In the genomic region with DNA sequence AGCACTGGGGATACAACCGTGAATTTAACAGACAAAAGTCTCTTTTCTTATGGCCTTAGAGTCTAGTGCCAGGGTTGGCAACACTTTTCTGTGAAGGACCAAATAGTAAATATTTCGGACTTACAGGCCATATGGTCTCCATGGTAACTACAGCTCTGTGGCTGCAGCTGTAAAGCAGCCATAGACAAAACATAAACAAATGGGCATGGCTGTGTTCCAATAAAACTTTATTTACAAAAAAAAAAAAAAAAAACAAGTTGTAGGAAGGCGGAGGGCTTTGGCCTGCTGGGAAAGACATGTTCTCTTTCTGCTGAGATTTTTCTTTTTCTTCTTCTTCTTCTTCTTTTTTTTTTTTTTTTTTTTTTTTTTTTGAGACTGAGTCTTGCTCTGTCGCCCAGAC, we compare ENCODE assay signal across 22 cellular contexts.
A peak's percentile ranks its signal among the peaks of the same experiment; 100 is the strongest.
DNase-seq lines count a peak whose midpoint lies in the region; ATAC-seq, FAIRE-seq and TF ChIP-seq lines count a peak whose summit lies in the region.
"Had no signal": no experiment of that assay in that cellular context is flagged by ENCODE, and none has a peak within 500 bp of the region (broad histone marks: within the 10 kb centered on the region; RNA-seq: fewer than 3 reads in every experiment).

No MANE protein-coding gene starts in this region.

- in situ Hi-C loops in K562 (cut with MboI): no loop called here

- FAIRE-seq in K562 (lab: Jason Lieb, UNC): no peak
- FAIRE-seq: GM12892 had no signal

- H3K36me3 Mint-ChIP-seq in CD8-positive, alpha-beta T cell: no peaks in the 10 kb centered on the region

- no peak overlapping the region for H3K27ac ChIP-seq in K562 (ENCODE audit: extremely low read depth, low read depth, low read length)
- H3K27ac ChIP-seq in CD8-positive, alpha-beta T cell (ENCODE audit: low read depth, low read length): no peak overlapping the region
- H3K27ac ChIP-seq: KMS-11 had no signal

- TF ChIP-seq RAD21 in K562 (CRISPR knock-in tag; conservative IDR thresholded peaks at IDR 0.05 in 1 of 2, IDR thresholded peaks at IDR 0.05 in 1 of 2): no peak

- no peaks in the 10 kb centered on the region; a peak in 1 of 5 replicates for H3K4me1 ChIP-seq in K562 (replicated peaks in 1 of 2; ENCODE audit: control insufficient read depth in 2 of 2, insufficient read depth in 2 of 2, low read length in 2 of 2)
- no peaks in the 10 kb centered on the region for H3K4me1 ChIP-seq in CD8-positive, alpha-beta T cell (ENCODE audit: insufficient read depth, low read length)

- no peak overlapping the region for H2AFZ ChIP-seq in K562 (ENCODE audit: low read depth, low read length)

- H3K4me3 ChIP-seq in NB4 (ENCODE audit: low read depth, low read length) (no peak overlapping the region), K562 (no peak overlapping the region)
- H3K4me3 ChIP-seq in CD8-positive, alpha-beta T cell (ENCODE audit: low read depth, low read length): no peak overlapping the region

- peaks cover 7 to 17% of the 10 kb centered on the region in 2 experiments; a peak in 3 of 5 replicates for H3K27me3 ChIP-seq in K562 (ENCODE audit: control insufficient read depth in 2 of 2, insufficient read depth in 2 of 2, low read length in 2 of 2)
- H3K27me3 ChIP-seq in CD8-positive, alpha-beta T cell (ENCODE audit: insufficient read depth, low read length): no peaks in the 10 kb centered on the region

- no peak for TF ChIP-seq POLR2A in NB4 (IDR thresholded peaks at IDR 0.05; ENCODE audit: extremely low read depth, insufficient read length)
- TF ChIP-seq POLR2A in K562 (conservative IDR thresholded peaks at IDR 0.05): no peak

- H3K79me2 ChIP-seq in K562 (ENCODE audit: control insufficient read depth, insufficient read depth, low read length): no peaks in the 10 kb centered on the region

- intact Hi-C loops in K562 (cut with micrococcal nuclease) (loop anchor here (5.0 kb wide), 1 partner anchor 915 kb away; a partner anchor contains a TSS), posterior vena cava (cut with DNase I) (no loop called here)
- intact Hi-C loops in CD8-positive, alpha-beta T cell (cut with DNase I, micrococcal nuclease): no loop called here

- no peak overlapping the region for H3K4me3 Mint-ChIP-seq in CD8-positive, alpha-beta T cell

- no peak overlapping the region for H3K4me2 ChIP-seq in K562 (ENCODE audit: insufficient read depth, low read length)
- H3K4me2 ChIP-seq: KMS-11 had no signal

- no peak overlapping the region for H3K9ac ChIP-seq in K562 (ENCODE audit: insufficient read depth in 1 of 2, low read depth in 2 of 2, low read length in 2 of 2)
- H3K9ac ChIP-seq: KMS-11 had no signal

- POLR2A ChIA-PET in K562 (lab: Yijun Ruan, JAX): no interaction called here
- POLR2A ChIA-PET in CD8-positive, alpha-beta T cell (lab: Charles Lee): no interaction called here

- H3K27me3 Mint-ChIP-seq in CD8-positive, alpha-beta T cell (ENCODE audit: low read depth): peaks cover 10% of the 10 kb centered on the region

- H3K9me3 ChIP-seq in K562 (replicated peaks; ENCODE audit: control insufficient read depth, insufficient read depth, low read depth, low read length): no peaks in the 10 kb centered on the region
- H3K9me3 ChIP-seq in CD8-positive, alpha-beta T cell (ENCODE audit: low read length): no peaks in the 10 kb centered on the region

- TF ChIP-seq CTCF in NB4 (IDR thresholded peaks at IDR 0.05; ENCODE audit: low read depth, low read length): no peak
- no peak for TF ChIP-seq CTCF in K562 (IDR thresholded peaks at IDR 0.05 in 2 of 3, conservative IDR thresholded peaks at IDR 0.05 in 1 of 3; ENCODE audit: insufficient read depth in 2 of 3, low read depth in 1 of 3, low read length in 3 of 3)
- TF ChIP-seq CTCF in CD8-positive, alpha-beta T cell (IDR thresholded peaks at IDR 0.05): no peak

- no TSS peak for BruUV-seq in K562 (replicated peaks; lab: Mats Ljungman, UMichigan)

- peak; percentile 50 for DNase-seq in NCI-H82 (lab: John Stamatoyannopoulos, UW)
- DNase-seq in NCI-H82 treated with DMSO at 0.1 percent for 48 hours (lab: John Stamatoyannopoulos, UW; ENCODE audit: unreplicated experiment): no peak
- DNase-seq in NB4 (ENCODE audit: low read depth): peak; percentile 7
- DNase-seq in K562 (ENCODE audit: extremely low read depth in 1 of 4, low spot score in 3 of 4): no peak
- DNase-seq in CD8-positive, alpha-beta T cell: no peak
- no peak for DNase-seq in posterior vena cava (ENCODE audit: low spot score)
- DNase-seq in activated CD4-positive, alpha-beta T cell treated with anti-CD3 and anti-CD28 coated beads for 4 hours: no peak
- DNase-seq: ACHN, EL, GOT3, NCI-H1048, NCI-H146, NCI-H2081 treated with DMSO at 0.1 percent for 48 hours, NCI-H526, OCI-M1, RPMI8226, SHP77 treated with DMSO at 0.1 percent for 48 hours, T-helper 1 cell, T-helper 9 cell had no signal

- no peaks in the 10 kb centered on the region for H3K4me1 Mint-ChIP-seq in CD8-positive, alpha-beta T cell (ENCODE audit: low read depth)

- ATAC-seq in K562: no peak
- no peak for ATAC-seq in CD8-positive, alpha-beta T cell
- ATAC-seq: SK-N-SH treated with all-trans-retinoic acid at 6 μM for 48 hours had no signal

- TF ChIP-seq EP300 in K562 (IDR thresholded peaks at IDR 0.05; ENCODE audit: low read length): no peak

- 2% methylated on average over 3 of the region's 4 CpGs for whole genome bisulfite sequencing in K562 (ENCODE audit: insufficient coverage, low coverage, missing lambda C conversion rate)

- H3K27ac Mint-ChIP-seq in CD8-positive, alpha-beta T cell: no peak overlapping the region

- no peaks in the 10 kb centered on the region for H3K9me3 Mint-ChIP-seq in CD8-positive, alpha-beta T cell

- H3K9me1 ChIP-seq in K562 (ENCODE audit: control insufficient read depth, insufficient read depth, low read length): no peaks in the 10 kb centered on the region

- H3K36me3 ChIP-seq in K562 (ENCODE audit: control insufficient read depth, insufficient read depth, low read length): no peaks in the 10 kb centered on the region
- no peaks in the 10 kb centered on the region for H3K36me3 ChIP-seq in CD8-positive, alpha-beta T cell (ENCODE audit: insufficient read depth, low read length)

- H4K20me1 ChIP-seq in K562 (replicated peaks; ENCODE audit: control insufficient read depth, insufficient read depth, low read length): no peaks in the 10 kb centered on the region

- CTCF ChIA-PET in K562 (lab: Yijun Ruan, JAX; ENCODE audit: low intra/inter-chr PET ratio): no interaction called here
- CTCF ChIA-PET in CD8-positive, alpha-beta T cell (lab: Charles Lee): no interaction called here

TF ChIP-seq in K562, 482 proteins besides CTCF, POLR2A, EP300 and RAD21 (continues in another document):
- TF ChIP-seq, protein P1, sequence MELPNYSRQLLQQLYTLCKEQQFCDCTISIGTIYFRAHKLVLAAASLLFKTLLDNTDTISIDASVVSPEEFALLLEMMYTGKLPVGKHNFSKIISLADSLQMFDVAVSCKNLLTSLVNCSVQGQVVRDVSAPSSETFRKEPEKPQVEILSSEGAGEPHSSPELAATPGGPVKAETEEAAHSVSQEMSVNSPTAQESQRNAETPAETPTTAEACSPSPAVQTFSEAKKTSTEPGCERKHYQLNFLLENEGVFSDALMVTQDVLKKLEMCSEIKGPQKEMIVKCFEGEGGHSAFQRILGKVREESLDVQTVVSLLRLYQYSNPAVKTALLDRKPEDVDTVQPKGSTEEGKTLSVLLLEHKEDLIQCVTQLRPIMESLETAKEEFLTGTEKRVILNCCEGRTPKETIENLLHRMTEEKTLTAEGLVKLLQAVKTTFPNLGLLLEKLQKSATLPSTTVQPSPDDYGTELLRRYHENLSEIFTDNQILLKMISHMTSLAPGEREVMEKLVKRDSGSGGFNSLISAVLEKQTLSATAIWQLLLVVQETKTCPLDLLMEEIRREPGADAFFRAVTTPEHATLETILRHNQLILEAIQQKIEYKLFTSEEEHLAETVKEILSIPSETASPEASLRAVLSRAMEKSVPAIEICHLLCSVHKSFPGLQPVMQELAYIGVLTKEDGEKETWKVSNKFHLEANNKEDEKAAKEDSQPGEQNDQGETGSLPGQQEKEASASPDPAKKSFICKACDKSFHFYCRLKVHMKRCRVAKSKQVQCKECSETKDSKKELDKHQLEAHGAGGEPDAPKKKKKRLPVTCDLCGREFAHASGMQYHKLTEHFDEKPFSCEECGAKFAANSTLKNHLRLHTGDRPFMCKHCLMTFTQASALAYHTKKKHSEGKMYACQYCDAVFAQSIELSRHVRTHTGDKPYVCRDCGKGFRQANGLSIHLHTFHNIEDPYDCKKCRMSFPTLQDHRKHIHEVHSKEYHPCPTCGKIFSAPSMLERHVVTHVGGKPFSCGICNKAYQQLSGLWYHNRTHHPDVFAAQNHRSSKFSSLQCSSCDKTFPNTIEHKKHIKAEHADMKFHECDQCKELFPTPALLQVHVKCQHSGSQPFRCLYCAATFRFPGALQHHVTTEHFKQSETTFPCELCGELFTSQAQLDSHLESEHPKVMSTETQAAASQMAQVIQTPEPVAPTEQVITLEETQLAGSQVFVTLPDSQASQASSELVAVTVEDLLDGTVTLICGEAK (IDR thresholded peaks at IDR 0.05): peak; percentile 94
- TF ChIP-seq, protein P1 (CRISPR knock-in tag; IDR thresholded peaks at IDR 0.05): peak; percentile 86
- peak; percentile 93 for TF ChIP-seq ZNF384 (IDR thresholded peaks at IDR 0.05; ENCODE audit: low read depth, low read length)

Comparison
In these comparisons a context has a peak if more than half of its experiments do, and no peak if none do; other contexts are left out.
1. DNase-seq: peak in NCI-H82 (single experiment) and NB4 (single experiment); none in NCI-H82 treated with DMSO at 0.1 percent for 48 hours (single experiment), K562 (0 of 4), CD8-positive, alpha-beta T cell (0 of 7), posterior vena cava (single experiment) and activated CD4-positive, alpha-beta T cell treated with anti-CD3 and anti-CD28 coated beads for 4 hours (0 of 2).